In genomic region chr19:610801-611505, GRCh38 we compare ENCODE assay signal across 8 cellular contexts. TPM values are rescaled to one million over a fixed set of nuclear protein-coding genes. Genes with fewer than 3 reads are reported as not detected.
DNase-seq lines count a peak whose midpoint lies in the region; ATAC-seq and TF ChIP-seq lines count a peak whose summit lies in the region.

No MANE protein-coding gene starts in this region.

- no peaks in the 10 kb centered on the region; the same call in 1 of the 2 replicates for H3K9me3 ChIP-seq in SJSA1 (replicated peaks)

- no peak for TF ChIP-seq CTCF in GM12864 (IDR thresholded peaks at IDR 0.05; ENCODE audit: low read depth, low read length, missing control alignments)

- H3K9me3 Mint-ChIP-seq in activated naive CD4-positive, alpha-beta T cell treated with anti-CD3 and anti-CD28 coated beads, Interleukin-2, amount 50 U/mL, for 24 hours = no peaks in the 10 kb centered on the region

- peaks cover 31% of the 10 kb centered on the region for H3K36me3 ChIP-seq in SJSA1

- H3K36me3 Mint-ChIP-seq in activated naive CD4-positive, alpha-beta T cell treated with anti-CD3 and anti-CD28 coated beads, Interleukin-2, amount 50 U/mL, for 24 hours = peaks cover 2% of the 10 kb centered on the region

- peak overlapping the region; percentile 96 for H3K4me3 Mint-ChIP-seq in activated naive CD4-positive, alpha-beta T cell treated with anti-CD3 and anti-CD28 coated beads, Interleukin-2, amount 50 U/mL, for 24 hours

- peaks cover 2% of the 10 kb centered on the region for H3K27me3 Mint-ChIP-seq in activated naive CD4-positive, alpha-beta T cell treated with anti-CD3 and anti-CD28 coated beads, Interleukin-2, amount 50 U/mL, for 24 hours

- H3K4me1 Mint-ChIP-seq in activated naive CD4-positive, alpha-beta T cell treated with anti-CD3 and anti-CD28 coated beads, Interleukin-2, amount 50 U/mL, for 24 hours = peaks cover 17% of the 10 kb centered on the region

- H3K27ac Mint-ChIP-seq in activated naive CD4-positive, alpha-beta T cell treated with anti-CD3 and anti-CD28 coated beads, Interleukin-2, amount 50 U/mL, for 24 hours = peak overlapping the region; percentile 95

- ATAC-seq in HG02571 (IDR thresholded peaks at IDR 0.05; ENCODE audit: unreplicated experiment) (no peak), HG02763 (IDR thresholded peaks at IDR 0.05; ENCODE audit: unreplicated experiment) (no peak)

- DNase-seq in GM12864 (ENCODE audit: low read depth) = no peak
- DNase-seq in SJSA1 (ENCODE audit: low read depth in 1 of 2, low spot score in 2 of 2) = peak; percentile 93 to 94
- DNase-seq in iPS-NIHi11 (ENCODE audit: low spot score) = peak; percentile 71
- DNase-seq in stimulated activated CD4-positive, alpha-beta T cell treated with anti-CD3 and anti-CD28 coated beads, Interleukin-4, amount 100 ng/mL, for 1 hour = peak; percentile 54
- DNase-seq in OCI-M2 (lab: John Stamatoyannopoulos, UW; ENCODE audit: unreplicated experiment) = no peak

- no peaks in the 10 kb centered on the region for H3K27me3 ChIP-seq in SJSA1 (replicated peaks)

- H3K27ac ChIP-seq in SJSA1 = peak overlapping the region; percentile 93

- H3K4me1 ChIP-seq in SJSA1 (replicated peaks) = peaks cover 38% of the 10 kb centered on the region

- H3K4me3 ChIP-seq in GM12864 (ENCODE audit: low read depth, low read length) (peak overlapping the region; percentile 43), SJSA1 (peak overlapping the region; percentile 14)

RNA-seq across cellular contexts. Expression of gene HCN2, which starts 21.3 kb away (rescaled TPM):
- 2.2 and 4.3 TPM in 2 replicates for total RNA-seq in SJSA1 (2014; rRNA removed; shearing (Covaris generic))

RNA-seq across cellular contexts. Expression of gene POLRMT, which starts 22.4 kb away (rescaled TPM):
- total RNA-seq in SJSA1 (2014; rRNA removed; shearing (Covaris generic)) = 44.2 and 44.7 TPM in 2 replicates

RNA-seq across cellular contexts. Expression of gene FGF22, which starts 28.7 kb away (rescaled TPM):
- total RNA-seq in SJSA1 (2014; rRNA removed; shearing (Covaris generic)) = 0.13 TPM in 1 of 2 replicates, not detected in the other

RNA-seq across cellular contexts. Expression of gene BSG, which starts 38.6 kb away (rescaled TPM):
- 444 and 577 TPM in 2 replicates for total RNA-seq in SJSA1 (2014; rRNA removed; shearing (Covaris generic))

RNA-seq across cellular contexts. Expression of gene RNF126, which starts 52.1 kb away (rescaled TPM):
- 55.9 and 79.3 TPM in 2 replicates for total RNA-seq in SJSA1 (2014; rRNA removed; shearing (Covaris generic))

Comparison
In these comparisons a context has a peak if more than half of its experiments do, and no peak if none do; other contexts are left out.
1. DNase-seq: peak in SJSA1 (2 of 2), iPS-NIHi11 (single experiment) and stimulated activated CD4-positive, alpha-beta T cell treated with anti-CD3 and anti-CD28 coated beads, Interleukin-4, amount 100 ng/mL, for 1 hour (single experiment); none in GM12864 (single experiment) and OCI-M2 (single experiment).